Comparison of ENCODE assay signal across 8 cellular contexts in the genomic region with DNA sequence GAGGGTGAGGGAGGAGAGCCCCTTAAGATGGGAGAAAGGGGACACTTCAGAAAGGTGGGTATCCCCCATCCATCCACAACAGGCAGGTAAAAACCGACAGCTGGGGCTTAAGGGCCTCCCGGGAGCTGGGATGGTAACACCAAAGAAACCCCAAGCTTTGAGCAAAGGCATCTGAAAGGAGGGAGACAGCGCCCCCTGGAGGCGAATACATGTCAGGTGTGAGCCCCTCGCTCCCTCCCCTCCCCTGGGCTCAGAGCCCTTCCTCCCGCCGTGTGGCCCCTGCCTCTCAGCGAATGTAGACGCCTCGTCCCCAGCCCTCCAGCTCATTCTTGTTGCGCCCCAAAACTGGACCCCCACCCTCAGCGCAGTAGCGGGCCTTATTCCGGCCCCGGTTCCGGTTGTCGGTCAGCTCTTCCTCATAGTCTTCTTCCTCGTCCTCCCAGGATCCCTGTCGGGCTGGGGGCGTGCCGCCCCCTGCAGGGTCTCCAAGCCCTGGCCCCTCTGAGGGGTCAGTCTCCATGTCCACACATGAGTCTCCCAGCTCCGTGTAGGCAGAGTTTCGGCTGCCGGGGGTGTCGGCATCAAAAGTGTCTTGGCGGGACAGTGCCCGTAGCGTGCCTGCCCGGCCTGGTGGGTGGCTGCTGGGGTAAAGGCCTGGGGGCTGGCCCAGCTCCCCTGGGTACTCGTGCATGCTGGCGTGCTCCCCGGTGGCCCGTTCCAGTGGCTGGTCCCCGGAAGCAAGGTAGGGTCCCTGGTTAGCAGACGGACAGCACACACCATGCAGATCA. TPM values are rescaled to one million over a fixed set of nuclear protein-coding genes. Genes with fewer than 3 reads are reported as not detected.
DNase-seq lines count a peak whose midpoint lies in the region; ATAC-seq and TF ChIP-seq lines count a peak whose summit lies in the region.

No MANE protein-coding gene starts in this region.

- H3K4me3 ChIP-seq in SK-N-SH (ENCODE audit: low read depth in 2 of 2, low read length in 1 of 2) (no peak overlapping the region), heart left ventricle (peak overlapping the region in 6 of 12 donors; percentile 6 to 38 (median 17))

- H3K4me1 Mint-ChIP-seq in activated naive CD8-positive, alpha-beta T cell treated with anti-CD3 and anti-CD28 coated beads for 36 hours, result peaks cover 10% of the 10 kb centered on the region

- no peaks in the 10 kb centered on the region for H3K79me2 ChIP-seq in SK-N-SH (ENCODE audit: insufficient read depth)

- POLR2A ChIA-PET in SK-N-SH (lab: Yijun Ruan, JAX), result interaction anchor here (0.5 to 1.0 kb wide), 2 partner anchors 10 to 32 kb away, joined by 3 to 6 read pairs; a partner anchor contains a TSS

- WGBS in SK-N-SH (ENCODE audit: low lambda C conversion rate), result 77% methylated on average over 30 of the region's 35 CpGs
- WGBS in heart left ventricle, 4 donors, result 46 to 57% (median 50%) methylated on average over 28 to 35 of the region's 35 CpGs

- H3K36me3 Mint-ChIP-seq in activated naive CD8-positive, alpha-beta T cell treated with anti-CD3 and anti-CD28 coated beads for 36 hours, result peaks cover 13% of the 10 kb centered on the region

- peak; percentile 34 to 86 (median 75) for ATAC-seq in heart left ventricle
- ATAC-seq in sciatic nerve, result peak; percentile 91
- ATAC-seq in HG02610 (IDR thresholded peaks at IDR 0.05; ENCODE audit: unreplicated experiment), result no peak
- ATAC-seq in GM19351 (IDR thresholded peaks at IDR 0.05; ENCODE audit: unreplicated experiment), result no peak

- no peak overlapping the region for H2AFZ ChIP-seq in SK-N-SH (ENCODE audit: low read depth)

- peaks cover 4% of the 10 kb centered on the region for H3K27me3 Mint-ChIP-seq in activated naive CD8-positive, alpha-beta T cell treated with anti-CD3 and anti-CD28 coated beads for 36 hours

- CTCF ChIA-PET in SK-N-SH (lab: Yijun Ruan, JAX), result interaction anchor here (0.6 to 7.6 kb wide), 55 partner anchors 8 to 498 kb away, joined by 3 to 108 read pairs (median 4); a partner anchor contains a TSS

- H3K4me2 ChIP-seq in SK-N-SH, result no peak overlapping the region

- H3K27ac ChIP-seq in SK-N-SH (ENCODE audit: low read depth in 2 of 2, low read length in 1 of 2) (no peak overlapping the region), heart left ventricle (no peak overlapping the region)

- peak; percentile 67 for TF ChIP-seq RAD21 in SK-N-SH (IDR thresholded peaks at IDR 0.05; ENCODE audit: low read length)

- no peak overlapping the region for H3K4me3 Mint-ChIP-seq in activated naive CD8-positive, alpha-beta T cell treated with anti-CD3 and anti-CD28 coated beads for 36 hours

- no peaks in the 10 kb centered on the region for H4K20me1 ChIP-seq in SK-N-SH (ENCODE audit: insufficient read depth)

- DNase-seq in DMS 273 (lab: John Stamatoyannopoulos, UW; ENCODE audit: unreplicated experiment) (peak; percentile 92), Kasumi-1 (lab: John Stamatoyannopoulos, UW) (peak; percentile 66 to 78), SK-N-SH (peak; percentile 93), heart left ventricle (peak; percentile 75 to 89 (median 79)), sciatic nerve (ENCODE audit: low spot score) (peak; percentile 89)
- DNase-seq in activated naive CD8-positive, alpha-beta T cell treated with anti-CD3 and anti-CD28 coated beads for 36 hours, result peak; percentile 71

- H3K27me3 ChIP-seq in SK-N-SH (ENCODE audit: insufficient read depth), result no peaks in the 10 kb centered on the region
- no peaks in the 10 kb centered on the region for H3K27me3 ChIP-seq in heart left ventricle

- TF ChIP-seq POLR2A in heart left ventricle (IDR thresholded peaks at IDR 0.05), result no peak

- no peak for TF ChIP-seq EP300 in SK-N-SH (IDR thresholded peaks at IDR 0.05; ENCODE audit: borderline replicate concordance in 1 of 2, low read depth in 1 of 2, low read length in 1 of 2)

- TF ChIP-seq CTCF in SK-N-SH (IDR thresholded peaks at IDR 0.05) (peak; percentile 85), heart left ventricle (IDR thresholded peaks at IDR 0.05) (peak; percentile 69 to 95 (median 90))

- H3K9me3 ChIP-seq in SK-N-SH, result no peaks in the 10 kb centered on the region
- no peaks in the 10 kb centered on the region for H3K9me3 ChIP-seq in heart left ventricle

- H3K9me3 Mint-ChIP-seq in activated naive CD8-positive, alpha-beta T cell treated with anti-CD3 and anti-CD28 coated beads for 36 hours, result no peaks in the 10 kb centered on the region

- H3K27ac Mint-ChIP-seq in activated naive CD8-positive, alpha-beta T cell treated with anti-CD3 and anti-CD28 coated beads for 36 hours, result peak overlapping the region; percentile 34

- H3K36me3 ChIP-seq in SK-N-SH (replicated peaks in 1 of 2; ENCODE audit: control insufficient read depth in 1 of 2, insufficient read depth in 2 of 2, low read length in 1 of 2) (peaks cover 10 to 21% of the 10 kb centered on the region in 2 experiments), heart left ventricle (peaks cover 0 to 20% (median 7%) of the 10 kb centered on the region in 9 donors)

- H3K9ac ChIP-seq in SK-N-SH, result no peak overlapping the region

- no peaks in the 10 kb centered on the region for H3K9me2 ChIP-seq in SK-N-SH

- intact Hi-C loops in heart left ventricle (cut with DNase I) (loop anchor here in 3 of 10 donors (5.0 kb wide), 1 partner anchor 193 kb away; no protein-coding TSS in a partner anchor), sciatic nerve (cut with DNase I) (no loop called here)

- peaks cover 3% of the 10 kb centered on the region for H3F3A ChIP-seq in SK-N-SH (replicated peaks; ENCODE audit: insufficient read depth)

- H3K4me1 ChIP-seq in SK-N-SH (ENCODE audit: control insufficient read depth in 1 of 2, insufficient read depth in 2 of 2, low read depth in 1 of 2, low read length in 1 of 2), result no peaks in the 10 kb centered on the region; a peak in 1 of 4 replicates
- peaks cover 0 to 13% (median 2%) of the 10 kb centered on the region in 12 donors for H3K4me1 ChIP-seq in heart left ventricle

TF ChIP-seq in SK-N-SH, 30 proteins besides CTCF, POLR2A, EP300 and RAD21:
- TF ChIP-seq GABPA (IDR thresholded peaks at IDR 0.05; ENCODE audit: low read depth), result no peak
- TF ChIP-seq, protein P1, sequence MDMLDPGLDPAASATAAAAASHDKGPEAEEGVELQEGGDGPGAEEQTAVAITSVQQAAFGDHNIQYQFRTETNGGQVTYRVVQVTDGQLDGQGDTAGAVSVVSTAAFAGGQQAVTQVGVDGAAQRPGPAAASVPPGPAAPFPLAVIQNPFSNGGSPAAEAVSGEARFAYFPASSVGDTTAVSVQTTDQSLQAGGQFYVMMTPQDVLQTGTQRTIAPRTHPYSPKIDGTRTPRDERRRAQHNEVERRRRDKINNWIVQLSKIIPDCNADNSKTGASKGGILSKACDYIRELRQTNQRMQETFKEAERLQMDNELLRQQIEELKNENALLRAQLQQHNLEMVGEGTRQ (IDR thresholded peaks at IDR 0.05; ENCODE audit: borderline replicate concordance, low read depth, low read length), result no peak
- peak; percentile 47 for TF ChIP-seq SMC3 (IDR thresholded peaks at IDR 0.05; ENCODE audit: low read depth, low read length)

RNA-seq across cellular contexts. Expression of a gene that starts 9.1 kb away (rescaled TPM):
- polyA plus RNA-seq in SK-N-SH (2012; rRNA removed) (not detected in 2 replicates), heart left ventricle (not detected)
- polyA plus RNA-seq in SK-N-SH (2012; cell fraction: cytosol; rRNA removed), result not detected in 2 replicates
- 0.05 TPM in 1 of 2 replicates, not detected in the other for polyA plus RNA-seq in SK-N-SH (2012; cell fraction: nucleus; rRNA removed)
- total RNA-seq in activated naive CD8-positive, alpha-beta T cell treated with anti-CD3 and anti-CD28 coated beads for 36 hours, result not detected
- total RNA-seq in heart left ventricle (not detected), sciatic nerve (not detected)

RNA-seq across cellular contexts. Expression of a gene that starts 22.4 kb away (rescaled TPM):
- polyA plus RNA-seq in SK-N-SH (2012; rRNA removed), result 7.2 and 7.4 TPM in 2 replicates
- 1.9 and 3.2 TPM in 2 replicates for polyA plus RNA-seq in SK-N-SH (2012; cell fraction: cytosol; rRNA removed)
- polyA plus RNA-seq in SK-N-SH (2012; cell fraction: nucleus; rRNA removed), result 41.0 and 52.4 TPM in 2 replicates
- total RNA-seq in activated naive CD8-positive, alpha-beta T cell treated with anti-CD3 and anti-CD28 coated beads for 36 hours, result 10 to 100 TPM; 12.7 to 14.4 TPM
- total RNA-seq in heart left ventricle, result 10 to 100 TPM in 1 of 9 donors, 1 to 10 TPM in 8; 4.3 to 13.4 (median 7.1) TPM
- polyA plus RNA-seq in heart left ventricle, result 10 to 100 TPM in 1 of 2 donors, 1 to 10 TPM in 1; 6.1 to 14.3 TPM
- total RNA-seq in sciatic nerve, result 16.9 TPM

RNA-seq across cellular contexts. Expression of a gene that starts 23.7 kb away (rescaled TPM):
- 1.5 and 2.4 TPM in 2 replicates for polyA plus RNA-seq in SK-N-SH (2012; rRNA removed)
- polyA plus RNA-seq in SK-N-SH (2012; cell fraction: cytosol; rRNA removed), result 0.46 and 0.90 TPM in 2 replicates
- 5.0 and 9.6 TPM in 2 replicates for polyA plus RNA-seq in SK-N-SH (2012; cell fraction: nucleus; rRNA removed)
- 1 to 10 TPM in 1 of 2 experiments, under 1 TPM in 1; 0.54 to 1.1 TPM for total RNA-seq in activated naive CD8-positive, alpha-beta T cell treated with anti-CD3 and anti-CD28 coated beads for 36 hours
- total RNA-seq in heart left ventricle, result 10 to 100 TPM in 7 of 9 donors, 1 to 10 TPM in 2; 6.3 to 17.4 (median 13.8) TPM
- polyA plus RNA-seq in heart left ventricle, result 10 to 100 TPM in 1 of 2 donors, 1 to 10 TPM in 1; 4.8 to 13.3 TPM
- total RNA-seq in sciatic nerve, result 36.4 TPM

RNA-seq across cellular contexts. Expression of a gene that starts 25.0 kb away (rescaled TPM):
- 2,966 and 3,473 TPM in 2 replicates for polyA plus RNA-seq in SK-N-SH (2012; rRNA removed)
- polyA plus RNA-seq in SK-N-SH (2012; cell fraction: cytosol; rRNA removed), result 3,628 and 3,647 TPM in 2 replicates
- 962 and 1,107 TPM in 2 replicates for polyA plus RNA-seq in SK-N-SH (2012; cell fraction: nucleus; rRNA removed)
- 1,000 to 10,000 TPM; 3,075 to 3,102 TPM for total RNA-seq in activated naive CD8-positive, alpha-beta T cell treated with anti-CD3 and anti-CD28 coated beads for 36 hours
- total RNA-seq in heart left ventricle, result 1,000 to 10,000 TPM in 6 of 9 donors, 100 to 1,000 TPM in 3; 836 to 1,525 (median 1,097) TPM
- polyA plus RNA-seq in heart left ventricle, result 1,000 to 10,000 TPM; 1,669 to 2,599 TPM
- total RNA-seq in sciatic nerve, result 1,170 TPM

RNA-seq across cellular contexts. Expression of a gene that starts 50.6 kb away (rescaled TPM):
- polyA plus RNA-seq in SK-N-SH (2012; rRNA removed) (0.07 and 0.08 TPM in 2 replicates), heart left ventricle (1 to 10 TPM in 1 of 2 donors, under 1 TPM in 1; 0.76 to 5.3 TPM)
- 0.04 and 0.13 TPM in 2 replicates for polyA plus RNA-seq in SK-N-SH (2012; cell fraction: cytosol; rRNA removed)
- polyA plus RNA-seq in SK-N-SH (2012; cell fraction: nucleus; rRNA removed), result 0.10 and 0.23 TPM in 2 replicates
- under 1 TPM; 0.14 to 0.20 TPM for total RNA-seq in activated naive CD8-positive, alpha-beta T cell treated with anti-CD3 and anti-CD28 coated beads for 36 hours
- total RNA-seq in heart left ventricle (1 to 10 TPM in 2 of 9 donors, under 1 TPM in 7; 0.16 to 3.6 (median 0.33) TPM), sciatic nerve (0.49 TPM)

Comparison
In these comparisons a context has a peak if more than half of its experiments do, and no peak if none do; other contexts are left out.
1. ATAC-seq: peak in heart left ventricle (4 of 4) and sciatic nerve (single experiment); none in HG02610 (single experiment) and GM19351 (single experiment).
2. Peak in every context shown above with its lines, with median percentiles within 50 percentile points of each other: DNase-seq.